Comparison of ENCODE assay signal across 16 cellular contexts in the genomic region with DNA sequence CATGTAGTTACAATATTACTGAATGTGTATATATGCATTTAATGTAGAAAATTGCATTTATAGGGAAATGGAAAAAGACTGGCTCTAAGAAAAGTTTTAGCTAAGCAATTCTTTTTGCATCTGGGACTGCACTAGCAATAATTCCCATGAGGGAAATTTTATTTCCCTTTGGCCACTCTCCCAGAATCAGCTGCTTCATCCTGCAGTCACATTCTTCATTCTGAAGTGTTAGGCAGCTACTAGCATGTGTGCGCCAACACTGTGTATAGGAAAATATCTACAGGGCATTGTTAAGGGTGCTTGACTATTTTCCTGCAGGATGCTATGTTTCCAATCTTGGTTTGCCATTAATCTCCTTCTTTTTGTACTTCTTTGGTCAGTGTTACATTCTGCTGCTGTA.
A peak's percentile ranks its signal among the peaks of the same experiment; 100 is the strongest.
DNase-seq lines count a peak whose midpoint lies in the region; ATAC-seq and TF ChIP-seq lines count a peak whose summit lies in the region.
"Had no signal": no experiment of that assay in that cellular context is flagged by ENCODE, and none has a peak within 500 bp of the region (broad histone marks: within the 10 kb centered on the region; RNA-seq: fewer than 3 reads in every experiment).

No MANE protein-coding gene starts in this region.

- TF ChIP-seq CTCF in MCF 10A (IDR thresholded peaks at IDR 0.05; ENCODE audit: unreplicated experiment): no peak
- no peak for TF ChIP-seq CTCF in breast epithelium (IDR thresholded peaks at IDR 0.05)
- TF ChIP-seq CTCF in heart left ventricle (IDR thresholded peaks at IDR 0.05): no peak

- H3K4me1 ChIP-seq in breast epithelium: no peaks in the 10 kb centered on the region
- H3K4me1 ChIP-seq in heart left ventricle: peaks cover 0 to 11% (median 0%) of the 10 kb centered on the region in 12 donors
- H3K4me1 ChIP-seq: A549 had no signal

- intact Hi-C loops in MCF 10A (cut with micrococcal nuclease): no loop called here
- intact Hi-C loops in breast epithelium (cut with DNase I; ENCODE audit: low total_unique reads): no loop called here
- intact Hi-C loops in heart left ventricle (cut with DNase I): no loop called here
- intact Hi-C loops in activated naive CD4-positive, alpha-beta T cell treated with anti-CD3 and anti-CD28 coated beads for 36 hours (cut with micrococcal nuclease): no loop called here

- H3K9me3 ChIP-seq in breast epithelium (no peaks in the 10 kb centered on the region), SK-N-MC (ENCODE audit: low read depth, low read length) (no peaks in the 10 kb centered on the region), heart left ventricle (no peaks in the 10 kb centered on the region)
- H3K9me3 ChIP-seq: A549 had no signal

- H3K27me3 Mint-ChIP-seq in MCF 10A (ENCODE audit: insufficient read depth, unreplicated experiment): no peaks in the 10 kb centered on the region
- no peaks in the 10 kb centered on the region for H3K27me3 Mint-ChIP-seq in activated naive CD4-positive, alpha-beta T cell treated with anti-CD3 and anti-CD28 coated beads for 36 hours (ENCODE audit: low read depth)
- H3K27me3 Mint-ChIP-seq: memory B cell had no signal

- no peak overlapping the region for H3K4me3 Mint-ChIP-seq in MCF 10A (ENCODE audit: unreplicated experiment)
- H3K4me3 Mint-ChIP-seq in activated naive CD4-positive, alpha-beta T cell treated with anti-CD3 and anti-CD28 coated beads for 36 hours: no peak overlapping the region
- H3K4me3 Mint-ChIP-seq: activated T-helper 1 cell treated with anti-CD3 and anti-CD28 coated beads, Interleukin-12 subunit alpha, Interleukin-12 subunit beta, Interleukin-2, Interleukin-4 antibody, amounts not matched to agents 30 ng/mL and 10 ng/mL and 1 ng/mL, durations not matched to agents 14 hours and 24 hours and 36 hours; memory B cell had no signal

- H3K9me3 Mint-ChIP-seq in MCF 10A (ENCODE audit: unreplicated experiment): peaks cover 11% of the 10 kb centered on the region
- peaks cover 11% of the 10 kb centered on the region for H3K9me3 Mint-ChIP-seq in activated naive CD4-positive, alpha-beta T cell treated with anti-CD3 and anti-CD28 coated beads for 36 hours

- no peaks in the 10 kb centered on the region for H3K4me1 Mint-ChIP-seq in MCF 10A (ENCODE audit: insufficient read depth, unreplicated experiment)
- H3K4me1 Mint-ChIP-seq in activated naive CD4-positive, alpha-beta T cell treated with anti-CD3 and anti-CD28 coated beads for 36 hours (ENCODE audit: low read depth): no peaks in the 10 kb centered on the region
- H3K4me1 Mint-ChIP-seq: memory B cell had no signal

- CTCF ChIA-PET in MCF 10A (lab: Yijun Ruan, JAX): interaction anchor here (0.6 kb wide), 2 partner anchors 120 to 391 kb away, joined by 3 read pairs; no protein-coding TSS in a partner anchor
- CTCF ChIA-PET in activated naive CD4-positive, alpha-beta T cell treated with anti-CD3 and anti-CD28 coated beads for 36 hours (lab: Charles Lee): interaction anchor here (0.6 kb wide), 1 partner anchor 172 kb away, joined by 3 read pairs; no protein-coding TSS in a partner anchor

- TF ChIP-seq POLR2A in breast epithelium (IDR thresholded peaks at IDR 0.05): no peak
- TF ChIP-seq POLR2A in heart left ventricle (IDR thresholded peaks at IDR 0.05): no peak
- TF ChIP-seq POLR2A in GM18505 (IDR thresholded peaks at IDR 0.05; ENCODE audit: borderline replicate concordance, extremely low read depth, insufficient read depth, insufficient read length): no peak

- WGBS in heart left ventricle, 4 donors: 6 to 28% (median 12%) methylated on average over 1 of the region's 1 CpG

- POLR2A ChIA-PET in MCF 10A (lab: Yijun Ruan, JAX): interaction anchor here (0.6 kb wide), 1 partner anchor 1235 kb away, joined by 3 read pairs; no protein-coding TSS in a partner anchor

- H3K27me3 ChIP-seq in breast epithelium (no peaks in the 10 kb centered on the region), heart left ventricle (no peaks in the 10 kb centered on the region)

- H3K27ac Mint-ChIP-seq in MCF 10A (ENCODE audit: low read depth, unreplicated experiment): no peak overlapping the region
- no peak overlapping the region for H3K27ac Mint-ChIP-seq in activated naive CD4-positive, alpha-beta T cell treated with anti-CD3 and anti-CD28 coated beads for 36 hours
- H3K27ac Mint-ChIP-seq: activated T-helper 1 cell treated with anti-CD3 and anti-CD28 coated beads, Interleukin-12 subunit alpha, Interleukin-12 subunit beta, Interleukin-2, Interleukin-4 antibody, amounts not matched to agents 30 ng/mL and 10 ng/mL and 1 ng/mL, durations not matched to agents 14 hours and 24 hours and 36 hours; memory B cell had no signal

- ATAC-seq in heart left ventricle (peak in 3 of 4 donors; percentile 58 to 69 (median 61)), GM18505 (IDR thresholded peaks at IDR 0.05; ENCODE audit: unreplicated experiment) (no peak)
- ATAC-seq: A549 had no signal

- H3K4me3 ChIP-seq in breast epithelium: no peak overlapping the region
- H3K4me3 ChIP-seq in SK-N-MC: peak overlapping the region; percentile 58
- no peak overlapping the region for H3K4me3 ChIP-seq in heart left ventricle
- H3K4me3 ChIP-seq: A549, PC-9 had no signal

- BruUV-seq in MCF 10A (replicated peaks; lab: Mats Ljungman, UMichigan): no TSS peak

- H3K36me3 ChIP-seq in breast epithelium (no peaks in the 10 kb centered on the region), SK-N-MC (ENCODE audit: insufficient read depth, low read length) (no peaks in the 10 kb centered on the region), heart left ventricle (no peaks in the 10 kb centered on the region)

- H3K9ac ChIP-seq in SK-N-MC (ENCODE audit: insufficient read length): no peak overlapping the region

- H3K27ac ChIP-seq in breast epithelium (no peak overlapping the region), SK-N-MC (peak overlapping the region; percentile 93), heart left ventricle (no peak overlapping the region)
- H3K27ac ChIP-seq: A549, PC-9 had no signal

- peak; percentile 46 for DNase-seq in MCF 10A (ENCODE audit: unreplicated experiment)
- DNase-seq in breast epithelium (ENCODE audit: low spot score in 2 of 2): no peak
- peak; percentile 90 for DNase-seq in SK-N-MC (ENCODE audit: low read depth, low spot score)
- DNase-seq in heart left ventricle: no peak
- peak; percentile 4 for DNase-seq in stromal cell of bone marrow (ENCODE audit: low read depth)
- no peak for DNase-seq in glomerular visceral epithelial cell (ENCODE audit: extremely low spot score)
- DNase-seq in activated naive CD4-positive, alpha-beta T cell treated with anti-CD3 and anti-CD28 coated beads for 36 hours: no peak
- DNase-seq: activated CD4-positive, alpha-beta T cell treated with anti-CD3 and anti-CD28 coated beads, Interleukin-2, amount 50 U/mL, for 1 hour; aorta; Karpas-422; NCI-H2081 treated with DMSO at 0.1 percent for 48 hours had no signal

- H3K36me3 Mint-ChIP-seq in MCF 10A (ENCODE audit: insufficient read depth, unreplicated experiment): no peaks in the 10 kb centered on the region
- no peaks in the 10 kb centered on the region for H3K36me3 Mint-ChIP-seq in activated naive CD4-positive, alpha-beta T cell treated with anti-CD3 and anti-CD28 coated beads for 36 hours (ENCODE audit: low read depth)
- H3K36me3 Mint-ChIP-seq: memory B cell had no signal

Comparison
In these comparisons a context has a peak if more than half of its experiments do, and no peak if none do; other contexts are left out.
1. DNase-seq: peak in MCF 10A (single experiment), SK-N-MC (single experiment) and stromal cell of bone marrow (single experiment); none in breast epithelium (0 of 2), heart left ventricle (0 of 5), glomerular visceral epithelial cell (single experiment) and activated naive CD4-positive, alpha-beta T cell treated with anti-CD3 and anti-CD28 coated beads for 36 hours (single experiment).